Comparison of ENCODE assay signal across 8 cellular contexts in the genomic region with DNA sequence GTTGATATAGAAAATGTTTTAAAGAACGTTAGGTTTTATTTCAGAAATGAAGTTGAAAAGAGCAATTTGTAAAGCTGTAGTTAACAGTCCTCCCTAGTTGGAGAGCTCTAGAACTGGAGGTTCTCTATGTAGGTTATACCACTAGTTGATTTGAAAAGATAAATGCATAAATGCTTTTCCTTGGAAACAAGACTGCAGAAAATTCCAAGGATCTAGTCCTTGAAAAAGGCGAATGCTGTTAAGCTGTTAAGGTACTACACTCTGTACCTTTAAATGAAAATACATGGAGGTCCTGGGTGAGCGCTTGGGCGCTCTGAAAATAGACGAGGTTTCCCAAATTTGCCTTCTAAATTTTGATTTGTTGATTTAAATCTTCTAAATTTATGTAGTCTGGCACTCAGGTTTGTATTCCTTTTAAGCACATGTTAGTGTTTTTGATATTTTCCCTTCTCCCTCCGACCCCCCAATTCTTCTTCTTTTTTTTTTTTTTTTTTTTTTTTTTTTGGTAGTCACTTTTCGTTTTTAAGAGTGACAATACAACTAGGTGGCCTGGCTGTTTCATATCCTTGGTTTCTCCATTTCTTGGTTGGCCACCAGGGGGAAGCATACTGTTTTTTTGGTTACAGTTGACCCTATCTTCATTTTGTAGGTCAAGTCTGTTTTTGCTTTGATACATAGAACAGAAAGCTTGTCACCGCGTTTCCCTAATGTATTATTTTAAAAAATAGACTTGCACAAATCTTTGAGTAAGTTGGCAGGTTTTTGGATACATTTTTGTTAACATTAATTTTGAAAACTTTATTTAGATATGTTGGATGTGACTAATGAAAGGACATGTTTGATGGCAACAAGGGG. TPM values are rescaled to one million over a fixed set of nuclear protein-coding genes. Genes with fewer than 3 reads are reported as not detected.
A peak's percentile ranks its signal among the peaks of the same experiment; 100 is the strongest.
DNase-seq lines count a peak whose midpoint lies in the region; ATAC-seq and TF ChIP-seq lines count a peak whose summit lies in the region.

No MANE protein-coding gene starts in this region.

- TF ChIP-seq POLR2A in upper lobe of left lung (IDR thresholded peaks at IDR 0.05), result no peak

- TF ChIP-seq EP300 in upper lobe of left lung (IDR thresholded peaks at IDR 0.05), result no peak

- peak; percentile 73 for TF ChIP-seq CTCF in AG04450 (IDR thresholded peaks at IDR 0.05; ENCODE audit: low read depth, low read length)
- TF ChIP-seq CTCF in LNCaP clone FGC (IDR thresholded peaks at IDR 0.05; ENCODE audit: control insufficient read depth, extremely low read depth, insufficient read depth), result peak; percentile 61
- peak; percentile 82 for TF ChIP-seq CTCF in RWPE2 (IDR thresholded peaks at IDR 0.05; ENCODE audit: poor library complexity, severe bottlenecking)
- TF ChIP-seq CTCF in upper lobe of left lung (IDR thresholded peaks at IDR 0.05), result peak; percentile 41 to 70 (median 58)

- H3K4me3 ChIP-seq in AG04450 (ENCODE audit: low read depth, low read length) (peak overlapping the region; percentile 69), LNCaP clone FGC (ENCODE audit: low read depth, low read length) (peak overlapping the region; percentile 64), RWPE2 (ENCODE audit: severe bottlenecking) (peak overlapping the region; percentile 61), upper lobe of left lung (peak overlapping the region; percentile 41 to 69 (median 55))

- POLR2A ChIA-PET in AG04450 (lab: Yijun Ruan, JAX), result interaction anchor here (0.6 to 1.8 kb wide), 10 partner anchors 8 to 990 kb away, joined by 3 to 31 read pairs (median 6); partner anchors contain the start of genes NUCB2 and RPS13

- H3K27ac ChIP-seq in AG04450 (ENCODE audit: low read depth, low read length) (no peak overlapping the region), RWPE2 (ENCODE audit: poor library complexity, severe bottlenecking) (peak overlapping the region; percentile 42), upper lobe of left lung (peak overlapping the region in 1 of 4 donors; percentile 79)

- H3K27me3 ChIP-seq in AG04450 (ENCODE audit: control insufficient read depth, insufficient read depth, low read length), result no peaks in the 10 kb centered on the region
- peaks cover 3% of the 10 kb centered on the region for H3K27me3 ChIP-seq in RWPE2 (ENCODE audit: insufficient read depth, poor library complexity, severe bottlenecking)
- no peaks in the 10 kb centered on the region for H3K27me3 ChIP-seq in upper lobe of left lung

- CTCF ChIA-PET in AG04450 (lab: Charles Lee), result interaction anchor here (0.6 to 5.9 kb wide), 53 partner anchors 10 to 1426 kb away, joined by 3 to 64 read pairs (median 4); partner anchors contain the start of gene PIK3C2A

- no peaks in the 10 kb centered on the region for H3K9me3 ChIP-seq in AG04450 (ENCODE audit: control insufficient read depth, insufficient read depth, low read length)
- no peaks in the 10 kb centered on the region for H3K9me3 ChIP-seq in RWPE2 (ENCODE audit: severe bottlenecking)
- H3K9me3 ChIP-seq in upper lobe of left lung, result no peaks in the 10 kb centered on the region

- 20 to 29% methylated on average over 9 of the region's 9 CpGs for WGBS in upper lobe of left lung, 2 donors

- peaks cover 6% of the 10 kb centered on the region; the same call in 1 of the 2 replicates for H3K36me3 ChIP-seq in RWPE2 (ENCODE audit: low read depth)
- H3K36me3 ChIP-seq in upper lobe of left lung, result no peaks in the 10 kb centered on the region

- ATAC-seq in GM18517 (IDR thresholded peaks at IDR 0.05; ENCODE audit: unreplicated experiment), result peak; percentile 57
- ATAC-seq in RWPE2 (ENCODE audit: low read depth), result no peak; the same call in 2 of the 3 replicates
- peak in 1 of 2 donors; percentile 58 for ATAC-seq in upper lobe of left lung (ENCODE audit: low FRiP score in 2 of 2)

- H3K4me1 ChIP-seq in RWPE2 (ENCODE audit: insufficient read depth, poor library complexity, severe bottlenecking) (peaks cover 5% of the 10 kb centered on the region), upper lobe of left lung (peaks cover 14 to 33% (median 19%) of the 10 kb centered on the region in 4 donors)

- peak; percentile 26 for DNase-seq in AG04450 (ENCODE audit: low read depth, low spot score)
- peak; percentile 60 for DNase-seq in LNCaP clone FGC (ENCODE audit: low read depth)
- DNase-seq in RWPE2 (ENCODE audit: low spot score), result no peak
- DNase-seq in activated effector memory CD4-positive, alpha-beta T cell treated with anti-CD3 and anti-CD28 coated beads, Interleukin-2, amount 50 U/mL, for 16 hours, result peak; percentile 75
- DNase-seq in foreskin melanocyte, result peak; percentile 53
- DNase-seq in occipital lobe (lab: John Stamatoyannopoulos, UW), result peak; percentile 9
- peak in 1 of 2 donors; percentile 57 for DNase-seq in upper lobe of left lung

RNA-seq across cellular contexts. Expression of gene NCR3LG1, which starts 2.7 kb away (rescaled TPM):
- polyA plus RNA-seq in AG04450 (2011; rRNA removed), result 3.3 and 3.6 TPM in 2 replicates
- 6.8 and 7.3 TPM in 2 replicates for polyA minus RNA-seq in AG04450 (2011; rRNA and poly(A)+ RNA removed)
- total RNA-seq in occipital lobe (12.0 TPM), upper lobe of left lung (1 to 10 TPM; 3.6 to 7.6 (median 4.5) TPM)

RNA-seq across cellular contexts. Expression of gene KCNJ11, which starts 34.2 kb away (rescaled TPM):
- polyA plus RNA-seq in AG04450 (2011; rRNA removed), result not detected in 2 replicates
- polyA minus RNA-seq in AG04450 (2011; rRNA and poly(A)+ RNA removed), result not detected in 2 replicates
- total RNA-seq in occipital lobe (11.4 TPM), upper lobe of left lung (1 to 10 TPM; 2.6 to 9.5 (median 5.7) TPM)
